ENCODE assay signal across 1 cellular context in genomic region chr1:205749826-205750682, GRCh38.
A peak's percentile ranks its signal among the peaks of the same experiment; 100 is the strongest.
TF ChIP-seq lines count a peak whose summit lies in the region.

Gene NUCKS1, minus strand, starts transcription at chr1:205750182. Its CDS starts 209 bp downstream, at chr1:205749973.

TF ChIP-seq in WTC11, 78 proteins besides CTCF, POLR2A, EP300 and RAD21 (continued from another document):
- 0 out of 2 replicates have a peak, but pooled peaks have one; percentile 26 for TF ChIP-seq JUN (CRISPR knock-in tag; IDR thresholded peaks at IDR 0.05)
- no peak for TF ChIP-seq ZNF138 (CRISPR knock-in tag; conservative IDR thresholded peaks at IDR 0.05)
TF ChIP-seq in WTC11: peak in this region for 11.
